In the genomic region with DNA sequence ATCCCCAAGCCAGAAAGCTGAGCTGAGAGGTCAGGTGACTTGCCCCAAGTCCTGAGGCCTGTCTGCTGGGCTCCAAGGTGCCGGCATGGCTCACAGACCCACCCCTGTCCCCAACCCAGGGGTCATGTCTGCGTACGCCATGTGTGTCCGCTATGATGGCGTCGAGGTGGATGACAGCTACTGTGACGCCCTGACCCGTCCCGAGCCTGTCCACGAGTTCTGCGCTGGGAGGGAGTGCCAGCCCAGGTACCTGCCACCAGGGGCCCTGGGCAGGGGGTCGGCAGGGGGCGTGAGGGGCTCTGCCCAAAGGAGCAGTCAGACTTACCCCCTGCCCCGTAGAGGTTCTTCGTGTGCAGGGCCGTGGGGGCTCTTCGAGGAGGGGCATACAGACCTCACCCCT, we compare ENCODE assay signal across 10 cellular contexts. TPM values are rescaled to one million over a fixed set of nuclear protein-coding genes. Genes with fewer than 3 reads are reported as not detected.
"Had no signal": no experiment of that assay in that cellular context is flagged by ENCODE, and none has a peak within 500 bp of the region (broad histone marks: within the 10 kb centered on the region; RNA-seq: fewer than 3 reads in every experiment).

No MANE protein-coding gene starts in this region.

- DNase-seq: GM23248, GOT3, H7, HCEC 1CT, HFFc6 had no signal

- H3K9ac ChIP-seq: GM23248 had no signal

- H3K4me1 ChIP-seq: HAP-1 had no signal

- H3K4me3 Mint-ChIP-seq: GM23338, HFFc6 had no signal

- H3K27ac ChIP-seq: GM23248 had no signal

- H2AFZ ChIP-seq: GM23248, GM23338 had no signal

- H3K9me3 ChIP-seq: HAP-1 had no signal

- H3K4me2 ChIP-seq: GM23338 had no signal

- ATAC-seq: GM23338, HCT116 had no signal

- H3K36me3 ChIP-seq: HAP-1 had no signal

- H3K27ac Mint-ChIP-seq: GM23338, HFFc6 had no signal

- H3K9me3 Mint-ChIP-seq: GM23338, HFFc6 had no signal

- H3K4me3 ChIP-seq: GM23248, GM23338, HAP-1 had no signal

RNA-seq across cellular contexts. Expression of gene ADAMTSL2, which starts 32.3 kb away (rescaled TPM):
- total RNA-seq: H4 had no signal
- polyA plus RNA-seq: GM23248 had no signal

RNA-seq across cellular contexts. Expression of gene MYMK, which starts 42.1 kb away (rescaled TPM):
- total RNA-seq: GM23248, GM23338, H1, H4, H7, HFFc6 had no signal
- polyA plus RNA-seq: GM23248, GM23338, H1 had no signal

RNA-seq across cellular contexts. Expression of gene FAM163B, which starts 42.4 kb away (rescaled TPM):
- total RNA-seq: GM23248, H4, HFFc6 had no signal
- polyA plus RNA-seq: GM23248 had no signal
